ENCODE assay signal across 9 cellular contexts in the genomic region with DNA sequence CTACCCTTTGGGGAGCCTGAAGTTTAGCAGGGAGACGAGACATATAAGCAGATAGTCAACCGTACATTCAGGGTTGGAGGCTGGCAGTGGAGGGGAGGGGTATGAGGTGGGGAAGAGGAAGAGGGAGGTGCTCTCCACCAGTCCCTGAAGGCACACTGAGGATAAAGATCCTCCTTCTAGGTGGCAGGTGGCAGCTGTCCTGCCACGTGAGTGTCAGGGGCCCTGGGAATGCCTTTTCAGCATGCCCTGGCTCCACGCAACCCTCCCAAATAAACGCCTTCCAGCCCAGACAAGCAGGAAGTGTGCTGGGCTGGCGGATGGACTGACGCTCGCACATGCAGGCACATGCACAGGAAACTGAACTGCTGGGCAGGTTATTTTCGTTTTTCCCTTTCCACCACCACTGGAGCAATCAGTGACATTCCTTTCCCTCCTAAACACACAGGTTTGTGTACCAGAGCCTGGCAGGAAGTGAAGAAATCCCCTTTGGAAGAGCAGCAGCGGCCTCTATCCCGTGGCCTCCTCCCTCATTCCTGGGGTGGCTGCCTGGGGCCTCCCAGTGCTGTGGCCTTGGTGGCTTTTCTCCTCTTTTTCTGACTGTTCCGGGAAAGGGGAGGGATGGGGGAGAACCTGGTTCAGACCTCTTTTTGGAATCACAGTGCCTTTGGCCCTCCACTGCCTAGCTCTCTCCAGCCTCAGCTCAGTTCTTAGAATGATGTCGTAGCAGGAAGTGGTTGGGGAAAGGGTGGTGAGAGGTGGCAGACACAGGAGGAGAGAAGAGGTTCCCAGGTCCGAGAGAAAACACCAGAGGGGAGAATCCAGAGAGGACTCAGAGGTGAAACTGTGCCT.
A peak's percentile ranks its signal among the peaks of the same experiment; 100 is the strongest.
DNase-seq lines count a peak whose midpoint lies in the region; ATAC-seq and TF ChIP-seq lines count a peak whose summit lies in the region.
"Had no signal": no experiment of that assay in that cellular context is flagged by ENCODE, and none has a peak within 500 bp of the region (broad histone marks: within the 10 kb centered on the region; RNA-seq: fewer than 3 reads in every experiment).

No MANE protein-coding gene starts in this region.

- no peaks in the 10 kb centered on the region for H3K27me3 ChIP-seq in A673 (replicated peaks; ENCODE audit: insufficient read depth, low read depth, low read length, poor library complexity)

- H3K36me3 ChIP-seq in A673 (ENCODE audit: insufficient read depth, low read length, poor library complexity, severe bottlenecking) = no peaks in the 10 kb centered on the region

- H3K36me3 Mint-ChIP-seq in activated T-cell treated with anti-CD3 and anti-CD28 coated beads, Interleukin-2, amount 50 U/mL, for 72 hours (ENCODE audit: insufficient read depth in 2 of 2) = peaks cover 2 to 3% of the 10 kb centered on the region in 2 donors

- DNase-seq in NCI-H2029 (lab: John Stamatoyannopoulos, UW) (peak; percentile 75), left cardiac atrium (peak; percentile 76), NCI-H187 (lab: John Stamatoyannopoulos, UW) (no peak), A673 (ENCODE audit: low spot score) (no peak), RPMI8226 (no peak)
- peak; percentile 13 to 23 for DNase-seq in activated T-cell treated with anti-CD3 and anti-CD28 coated beads, Interleukin-2, amount 50 U/mL, for 72 hours

- no peaks in the 10 kb centered on the region for H3K9me3 ChIP-seq in A673 (ENCODE audit: low read depth, low read length, poor library complexity, severe bottlenecking)

- peak overlapping the region; percentile 63 for H3K27ac Mint-ChIP-seq in activated T-cell treated with anti-CD3 and anti-CD28 coated beads, Interleukin-2, amount 50 U/mL, for 72 hours

- peaks cover 0 to 2% of the 10 kb centered on the region in 2 donors for H3K9me3 Mint-ChIP-seq in activated T-cell treated with anti-CD3 and anti-CD28 coated beads, Interleukin-2, amount 50 U/mL, for 72 hours

- H3K4me1 Mint-ChIP-seq in activated T-cell treated with anti-CD3 and anti-CD28 coated beads, Interleukin-2, amount 50 U/mL, for 72 hours (ENCODE audit: low read depth) = peaks cover 37% of the 10 kb centered on the region

- intact Hi-C loops in left cardiac atrium (cut with DNase I) = no loop called here
- intact Hi-C loops in A673 (cut with micrococcal nuclease; ENCODE audit: unreplicated experiment) = no loop called here

- POLR2A ChIA-PET in A673 (lab: Charles Lee; ENCODE audit: low non-redundant PET) = interaction anchor here (0.6 kb wide), 1 partner anchor 1533 kb away, joined by 3 read pairs; no protein-coding TSS in a partner anchor

- TF ChIP-seq CTCF in A673 (conservative IDR thresholded peaks at IDR 0.05; ENCODE audit: low read depth, low read length) = no peak

- H3K4me3 Mint-ChIP-seq in activated T-cell treated with anti-CD3 and anti-CD28 coated beads, Interleukin-2, amount 50 U/mL, for 72 hours = peak overlapping the region; percentile 50 to 61
- H3K4me3 Mint-ChIP-seq: IgD-negative memory B cell had no signal

- H3K4me3 ChIP-seq in skin epidermis (peak overlapping the region in 1 of 7 experiments; percentile 4), A673 (ENCODE audit: low read depth, low read length, poor library complexity, severe bottlenecking) (no peak overlapping the region)

- H3K27ac ChIP-seq in skin epidermis (peak overlapping the region; percentile 20 to 93 (median 82)), A673 (ENCODE audit: low read depth, low read length, poor library complexity, severe bottlenecking) (no peak overlapping the region)

- no peaks in the 10 kb centered on the region for H3K4me1 ChIP-seq in A673 (ENCODE audit: insufficient read depth, low read length, poor library complexity, severe bottlenecking)

- H3K27me3 Mint-ChIP-seq in activated T-cell treated with anti-CD3 and anti-CD28 coated beads, Interleukin-2, amount 50 U/mL, for 72 hours (ENCODE audit: low read depth) = no peaks in the 10 kb centered on the region

- CTCF ChIA-PET in A673 (lab: Charles Lee) = no interaction called here

- no TSS peak for BruUV-seq in A673 (replicated peaks; lab: Mats Ljungman, UMichigan)

- ATAC-seq in activated T-cell treated with anti-CD3 and anti-CD28 coated beads, Interleukin-2, amount 50 U/mL, for 72 hours (replicated peaks in 1 of 2) = peak; percentile 42 to 57
- ATAC-seq in left cardiac atrium (peak; percentile 80 to 87), GM21825 (IDR thresholded peaks at IDR 0.05; ENCODE audit: unreplicated experiment) (no peak)

Comparison
In these comparisons a context has a peak if more than half of its experiments do, and no peak if none do; other contexts are left out.
1. DNase-seq: peak in NCI-H2029 (single experiment), activated T-cell treated with anti-CD3 and anti-CD28 coated beads, Interleukin-2, amount 50 U/mL, for 72 hours (2 of 2) and left cardiac atrium (single experiment); none in NCI-H187 (0 of 2), A673 (single experiment) and RPMI8226 (single experiment).